ENCODE assay signal across 8 cellular contexts in the genomic region with DNA sequence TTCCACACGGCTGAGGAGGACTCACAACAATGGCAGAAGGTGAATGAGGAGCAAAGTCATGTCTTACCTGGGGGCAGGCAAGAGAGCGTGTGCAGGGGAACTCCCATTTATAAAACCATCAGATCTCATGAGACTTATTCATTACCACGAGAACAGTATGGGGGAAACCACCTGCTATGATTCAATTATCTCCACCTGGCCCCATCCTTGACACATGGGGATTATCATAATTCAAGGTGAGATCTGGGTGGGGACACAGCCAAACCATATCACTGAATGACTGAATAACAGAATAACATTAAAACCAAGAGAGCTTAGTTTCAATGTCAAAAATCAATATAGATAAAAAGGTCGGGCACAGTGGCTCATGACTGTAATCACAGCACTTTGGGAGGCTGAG.
DNase-seq lines count a peak whose midpoint lies in the region; ATAC-seq, FAIRE-seq and TF ChIP-seq lines count a peak whose summit lies in the region.
"Not testable (repeated sequence)": the region's sequence is repeated elsewhere in the genome, so short reads cannot be mapped to it uniquely, and the experiment has no call there.

No MANE protein-coding gene starts in this region.

- POLR2A ChIA-PET in activated CD8-positive, alpha-beta T cell treated with anti-CD3 and anti-CD28 coated beads for 36 hours (lab: Charles Lee) = interaction anchor here (1.0 kb wide), 1 partner anchor 10 kb away, joined by 3 read pairs; no protein-coding TSS in a partner anchor
- POLR2A ChIA-PET in GM12878 (lab: Charles Lee) = interaction anchor here (0.6 to 1.1 kb wide), 2 partner anchors 10 to 90 kb away, joined by 3 to 4 read pairs; no protein-coding TSS in a partner anchor

- not testable (repeated sequence) for H3K4me3 Mint-ChIP-seq in T-helper 2 cell treated with Interferon-gamma antibody and Interleukin-4, amounts not matched to agents 5 μg/mL and 100 μg/mL, for 36 hours; activated CD8-positive, alpha-beta T cell treated with anti-CD3 and anti-CD28 coated beads for 36 hours; activated T-helper 2 cell treated with anti-CD3 and anti-CD28 coated beads, Interferon-gamma antibody, Interleukin-2, Interleukin-4, amounts not matched to agents 10 μg/mL and 5 μg/mL and 100 μg/mL, durations not matched to agents 14 hours and 24 hours and 36 hours (ENCODE audit: low read depth); stimulated activated naive CD8-positive, alpha-beta T cell treated with anti-CD3 and anti-CD28 coated beads, Interleukin-15, Interleukin-2, amounts not matched to agents 100 ng/mL and 50 ng/mL, for 24 hours

- not testable (repeated sequence) for H3K27me3 Mint-ChIP-seq in T-helper 2 cell treated with Interferon-gamma antibody and Interleukin-4, amounts not matched to agents 5 μg/mL and 100 μg/mL, for 36 hours (ENCODE audit: low read depth); activated CD8-positive, alpha-beta T cell treated with anti-CD3 and anti-CD28 coated beads for 36 hours; activated T-helper 2 cell treated with anti-CD3 and anti-CD28 coated beads, Interferon-gamma antibody, Interleukin-2, Interleukin-4, amounts not matched to agents 10 μg/mL and 5 μg/mL and 100 μg/mL, durations not matched to agents 14 hours and 24 hours and 36 hours (ENCODE audit: low read depth); stimulated activated naive CD8-positive, alpha-beta T cell treated with anti-CD3 and anti-CD28 coated beads, Interleukin-15, Interleukin-2, amounts not matched to agents 100 ng/mL and 50 ng/mL, for 24 hours

- H3K4me1 ChIP-seq in GM12878 (ENCODE audit: control insufficient read depth, insufficient read depth, low read length) = not testable (repeated sequence)

- FAIRE-seq in GM12878 (lab: Jason Lieb, UNC) = not testable (repeated sequence)

- CTCF ChIA-PET in activated CD8-positive, alpha-beta T cell treated with anti-CD3 and anti-CD28 coated beads for 36 hours (lab: Charles Lee) = interaction anchor here (1.3 kb wide), 1 partner anchor 882 kb away, joined by 3 read pairs; no protein-coding TSS in a partner anchor
- CTCF ChIA-PET in GM12878 (lab: Yijun Ruan, JAX) = not testable (repeated sequence)

- ATAC-seq in activated CD8-positive, alpha-beta T cell treated with anti-CD3 and anti-CD28 coated beads for 36 hours = peak; percentile 86
- peak; percentile 52 for ATAC-seq in GM12878

- not testable (repeated sequence) for H3K9me3 ChIP-seq in GM12878 (replicated peaks; ENCODE audit: control insufficient read depth, insufficient read depth, low read length)

- RAD21 ChIA-PET in GM12878 (lab: Charles Lee; ENCODE audit: unreplicated experiment) = interaction anchor here (0.6 kb wide), 1 partner anchor 10 kb away, joined by 3 read pairs; no protein-coding TSS in a partner anchor

- not testable (repeated sequence) for H3K9me3 Mint-ChIP-seq in T-helper 2 cell treated with Interferon-gamma antibody and Interleukin-4, amounts not matched to agents 5 μg/mL and 100 μg/mL, for 36 hours; activated CD8-positive, alpha-beta T cell treated with anti-CD3 and anti-CD28 coated beads for 36 hours; activated T-helper 2 cell treated with anti-CD3 and anti-CD28 coated beads, Interferon-gamma antibody, Interleukin-2, Interleukin-4, amounts not matched to agents 10 μg/mL and 5 μg/mL and 100 μg/mL, durations not matched to agents 14 hours and 24 hours and 36 hours; stimulated activated naive CD8-positive, alpha-beta T cell treated with anti-CD3 and anti-CD28 coated beads, Interleukin-15, Interleukin-2, amounts not matched to agents 100 ng/mL and 50 ng/mL, for 24 hours

- not testable (repeated sequence) for H3K4me3 ChIP-seq in GM12878

- TF ChIP-seq POLR2A in GM12878 (IDR thresholded peaks at IDR 0.05; ENCODE audit: low read depth, low read length) = not testable (repeated sequence)

- not testable (repeated sequence) for H3K9ac ChIP-seq in GM12878 (ENCODE audit: control insufficient read depth, insufficient read depth, low read length)

- not testable (repeated sequence) for TF ChIP-seq CTCF in activated CD8-positive, alpha-beta T cell treated with anti-CD3 and anti-CD28 coated beads for 36 hours (IDR thresholded peaks at IDR 0.05); GM12878 (IDR thresholded peaks at IDR 0.05 in 2 of 3, conservative IDR thresholded peaks at IDR 0.05 in 1 of 3; ENCODE audit: control insufficient read depth in 2 of 3, extremely low read depth in 1 of 3, insufficient read depth in 1 of 3, low read depth in 3 of 3, low read length in 3 of 3)

- intact Hi-C loops in activated CD8-positive, alpha-beta T cell treated with anti-CD3 and anti-CD28 coated beads for 36 hours (cut with micrococcal nuclease); activated T-helper 2 cell treated with anti-CD3 and anti-CD28 coated beads, Interferon-gamma antibody, Interleukin-2, Interleukin-4, amounts not matched to agents 10 μg/mL and 5 μg/mL and 100 μg/mL, durations not matched to agents 14 hours and 24 hours and 36 hours (cut with micrococcal nuclease); GM12878 (cut with micrococcal nuclease; ENCODE audit: unreplicated experiment): not testable (repeated sequence)

- WGBS in GM12878 (ENCODE audit: insufficient coverage, insufficient replicate concordance, low lambda C conversion rate, missing lambda C conversion rate) = 35% methylated on average over 4 of the region's 4 CpGs

- not testable (repeated sequence) for H3K27me3 ChIP-seq in GM12878 (replicated peaks in 1 of 2; ENCODE audit: control insufficient read depth in 2 of 2, insufficient read depth in 2 of 2, low read length in 1 of 2)

- H4K20me1 ChIP-seq in GM12878 (ENCODE audit: control insufficient read depth, insufficient read depth) = not testable (repeated sequence)

- peaks cover 30% of the 10 kb centered on the region for H3K36me3 Mint-ChIP-seq in T-helper 2 cell treated with Interferon-gamma antibody and Interleukin-4, amounts not matched to agents 5 μg/mL and 100 μg/mL, for 36 hours (ENCODE audit: low read depth)
- H3K36me3 Mint-ChIP-seq in activated CD8-positive, alpha-beta T cell treated with anti-CD3 and anti-CD28 coated beads for 36 hours (ENCODE audit: low read depth) = peaks cover 21% of the 10 kb centered on the region
- H3K36me3 Mint-ChIP-seq in activated T-helper 2 cell treated with anti-CD3 and anti-CD28 coated beads, Interferon-gamma antibody, Interleukin-2, Interleukin-4, amounts not matched to agents 10 μg/mL and 5 μg/mL and 100 μg/mL, durations not matched to agents 14 hours and 24 hours and 36 hours (ENCODE audit: low read depth) = peaks cover 37% of the 10 kb centered on the region
- H3K36me3 Mint-ChIP-seq in stimulated activated naive CD8-positive, alpha-beta T cell treated with anti-CD3 and anti-CD28 coated beads, Interleukin-15, Interleukin-2, amounts not matched to agents 100 ng/mL and 50 ng/mL, for 24 hours (ENCODE audit: low read depth) = peaks cover 39% of the 10 kb centered on the region

- DNase-seq in NCI-H2171 treated with DMSO at 0.1 percent for 48 hours (lab: John Stamatoyannopoulos, UW) (peak; percentile 54), mucosa of gallbladder (ENCODE audit: low spot score) (peak; percentile 17)
- DNase-seq in T-helper 2 cell treated with Interferon-gamma antibody and Interleukin-4, amounts not matched to agents 5 μg/mL and 100 μg/mL, for 36 hours (ENCODE audit: low spot score) = peak; percentile 10
- DNase-seq in activated CD8-positive, alpha-beta T cell treated with anti-CD3 and anti-CD28 coated beads for 36 hours = peak; percentile 49
- DNase-seq in activated T-helper 2 cell treated with anti-CD3 and anti-CD28 coated beads, Interferon-gamma antibody, Interleukin-2, Interleukin-4, amounts not matched to agents 10 μg/mL and 5 μg/mL and 100 μg/mL, durations not matched to agents 14 hours and 24 hours and 36 hours (ENCODE audit: low spot score); GM12878 (ENCODE audit: low read depth, low spot score): not testable (repeated sequence)
- peak; percentile 33 for DNase-seq in stimulated activated CD4-positive, alpha-beta T cell treated with anti-CD3 and anti-CD28 coated beads, Interleukin-4, amount 100 ng/mL, for 24 hours

- not testable (repeated sequence) for H3K36me3 ChIP-seq in GM12878 (ENCODE audit: control insufficient read depth in 2 of 2, insufficient read depth in 2 of 2, low read length in 1 of 2)

- not testable (repeated sequence) for TF ChIP-seq EP300 in GM12878 (IDR thresholded peaks at IDR 0.05; ENCODE audit: borderline replicate concordance in 1 of 2, control insufficient read depth in 1 of 2, low read depth in 2 of 2, low read length in 2 of 2)

- not testable (repeated sequence) for H2AFZ ChIP-seq in GM12878 (ENCODE audit: control insufficient read depth, low read depth, low read length)

- not testable (repeated sequence) for H3K79me2 ChIP-seq in GM12878 (ENCODE audit: control insufficient read depth, insufficient read depth, low read length)

- SMC1A ChIA-PET in GM12878 (lab: Charles Lee; ENCODE audit: uncharacterized antibody, unreplicated experiment) = interaction anchor here (0.8 to 1.1 kb wide), 4 partner anchors 9 to 77 kb away, joined by 3 read pairs; no protein-coding TSS in a partner anchor

- not testable (repeated sequence) for H3K4me2 ChIP-seq in GM12878 (ENCODE audit: control insufficient read depth, insufficient read depth)

- in situ Hi-C loops in GM12878 (cut with MboI) = not testable (repeated sequence)

- not testable (repeated sequence) for H3K27ac ChIP-seq in GM12878 (ENCODE audit: control insufficient read depth, insufficient read depth)

- not testable (repeated sequence) for H3K27ac Mint-ChIP-seq in T-helper 2 cell treated with Interferon-gamma antibody and Interleukin-4, amounts not matched to agents 5 μg/mL and 100 μg/mL, for 36 hours
- H3K27ac Mint-ChIP-seq in activated CD8-positive, alpha-beta T cell treated with anti-CD3 and anti-CD28 coated beads for 36 hours = peak overlapping the region; percentile 15
- H3K27ac Mint-ChIP-seq in activated T-helper 2 cell treated with anti-CD3 and anti-CD28 coated beads, Interferon-gamma antibody, Interleukin-2, Interleukin-4, amounts not matched to agents 10 μg/mL and 5 μg/mL and 100 μg/mL, durations not matched to agents 14 hours and 24 hours and 36 hours = peak overlapping the region; percentile 30
- H3K27ac Mint-ChIP-seq in stimulated activated naive CD8-positive, alpha-beta T cell treated with anti-CD3 and anti-CD28 coated beads, Interleukin-15, Interleukin-2, amounts not matched to agents 100 ng/mL and 50 ng/mL, for 24 hours = peak overlapping the region; percentile 22

- not testable (repeated sequence) for BruUV-seq in GM12878 (replicated peaks; lab: Mats Ljungman, UMichigan)

- peaks cover 11% of the 10 kb centered on the region for H3K4me1 Mint-ChIP-seq in T-helper 2 cell treated with Interferon-gamma antibody and Interleukin-4, amounts not matched to agents 5 μg/mL and 100 μg/mL, for 36 hours (ENCODE audit: low read depth)
- H3K4me1 Mint-ChIP-seq in activated CD8-positive, alpha-beta T cell treated with anti-CD3 and anti-CD28 coated beads for 36 hours (ENCODE audit: low read depth) = peaks cover 13% of the 10 kb centered on the region
- H3K4me1 Mint-ChIP-seq in activated T-helper 2 cell treated with anti-CD3 and anti-CD28 coated beads, Interferon-gamma antibody, Interleukin-2, Interleukin-4, amounts not matched to agents 10 μg/mL and 5 μg/mL and 100 μg/mL, durations not matched to agents 14 hours and 24 hours and 36 hours (ENCODE audit: low read depth) = not testable (repeated sequence)
- peaks cover 20% of the 10 kb centered on the region for H3K4me1 Mint-ChIP-seq in stimulated activated naive CD8-positive, alpha-beta T cell treated with anti-CD3 and anti-CD28 coated beads, Interleukin-15, Interleukin-2, amounts not matched to agents 100 ng/mL and 50 ng/mL, for 24 hours (ENCODE audit: low read depth)

- TF ChIP-seq RAD21 in GM12878 (IDR thresholded peaks at IDR 0.05; ENCODE audit: insufficient read depth, low read depth, low read length) = not testable (repeated sequence)
